24 cellular contexts compared by ENCODE assay signal in the genomic region with DNA sequence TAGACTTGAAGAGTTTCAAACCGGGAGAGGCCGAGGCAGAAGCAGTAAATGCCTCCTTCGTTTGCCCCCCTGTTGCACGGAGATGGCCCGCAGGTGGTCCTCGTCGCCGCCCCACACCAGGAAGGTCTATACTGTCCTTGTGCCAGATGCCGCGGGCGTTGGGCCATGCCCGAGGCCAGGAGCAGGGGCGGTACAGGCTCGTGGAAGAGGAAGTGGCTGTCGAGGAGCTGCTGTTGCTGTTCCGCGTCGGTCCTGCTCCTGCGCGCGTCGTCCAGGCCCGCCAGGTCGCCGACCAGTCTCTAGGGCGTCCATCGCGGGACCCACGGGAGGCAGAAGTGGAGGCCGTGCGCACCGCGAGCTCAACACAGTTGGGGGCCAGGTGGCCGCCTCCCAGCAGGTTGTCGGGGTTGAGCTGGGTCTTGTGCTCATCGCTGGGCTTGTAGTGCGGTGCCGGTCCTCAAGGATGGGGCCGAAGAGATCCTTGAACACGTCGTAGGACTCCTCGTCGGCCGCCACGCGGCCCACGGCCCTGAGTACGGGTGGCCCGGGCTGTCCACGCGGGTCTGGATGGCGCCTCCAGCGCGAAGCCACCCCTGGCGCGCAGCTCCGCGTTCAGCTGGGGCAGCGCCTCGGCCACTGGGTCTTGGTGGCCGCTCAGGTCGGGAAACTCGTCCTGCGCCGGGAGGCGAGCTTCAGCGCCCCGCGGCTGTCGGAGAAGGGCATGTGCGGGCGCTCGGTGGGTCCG. TPM values are rescaled to one million over a fixed set of nuclear protein-coding genes. Genes with fewer than 3 reads are reported as not detected.
DNase-seq lines count a peak whose midpoint lies in the region; ATAC-seq and TF ChIP-seq lines count a peak whose summit lies in the region.
"Had no signal": no experiment of that assay in that cellular context is flagged by ENCODE, and none has a peak within 500 bp of the region (broad histone marks: within the 10 kb centered on the region; RNA-seq: fewer than 3 reads in every experiment).

No MANE protein-coding gene starts in this region.

- peak overlapping the region in 3 of 10 donors; percentile 12 to 31 (median 29) for H3K4me3 Mint-ChIP-seq in naive thymus-derived CD4-positive, alpha-beta T cell
- H3K4me3 Mint-ChIP-seq: activated CD4-positive, alpha-beta memory T cell treated with anti-CD3 and anti-CD28 coated beads for 36 hours; endodermal cell; neural progenitor cell; stimulated activated naive CD8-positive, alpha-beta T cell treated with anti-CD3 and anti-CD28 coated beads, Interleukin-15, Interleukin-2, amounts not matched to agents 100 ng/mL and 50 ng/mL, for 24 hours had no signal

- no peak for TF ChIP-seq EP300 in suprapubic skin (IDR thresholded peaks at IDR 0.05)

- no peak for TF ChIP-seq POLR2A in suprapubic skin (IDR thresholded peaks at IDR 0.05)

- no peak overlapping the region for H3K27ac Mint-ChIP-seq in naive thymus-derived CD4-positive, alpha-beta T cell
- H3K27ac Mint-ChIP-seq: activated CD4-positive, alpha-beta memory T cell treated with anti-CD3 and anti-CD28 coated beads for 36 hours; endodermal cell; HFFc6; neural progenitor cell; stimulated activated naive CD8-positive, alpha-beta T cell treated with anti-CD3 and anti-CD28 coated beads, Interleukin-15, Interleukin-2, amounts not matched to agents 100 ng/mL and 50 ng/mL, for 24 hours had no signal

- TF ChIP-seq CTCF in epithelial cell of proximal tubule (conservative IDR thresholded peaks at IDR 0.05; ENCODE audit: low read depth, low read length) (no peak), suprapubic skin (IDR thresholded peaks at IDR 0.05) (no peak)

- CTCF ChIA-PET in naive thymus-derived CD4-positive, alpha-beta T cell (lab: Charles Lee), result no interaction called here

- no peaks in the 10 kb centered on the region for H3K36me3 ChIP-seq in naive thymus-derived CD4-positive, alpha-beta T cell (ENCODE audit: control insufficient read depth in 2 of 3, insufficient read depth in 3 of 3, low read length in 3 of 3)
- no peaks in the 10 kb centered on the region for H3K36me3 ChIP-seq in suprapubic skin
- H3K36me3 ChIP-seq: BLaER1, neural progenitor cell, transverse colon had no signal

- H3K4me1 Mint-ChIP-seq in naive thymus-derived CD4-positive, alpha-beta T cell, result no peaks in the 10 kb centered on the region

- H3K4me3 ChIP-seq in epithelial cell of proximal tubule (ENCODE audit: low read depth, low read length) (peak overlapping the region; percentile 1), suprapubic skin (no peak overlapping the region)
- H3K4me3 ChIP-seq in naive thymus-derived CD4-positive, alpha-beta T cell (ENCODE audit: low read length), result no peak overlapping the region
- H3K4me3 ChIP-seq: A549, BLaER1, neural progenitor cell, smooth muscle cell, transverse colon had no signal

- WGBS in suprapubic skin, result 51% methylated on average over 28 of the region's 74 CpGs

- intact Hi-C loops in left ventricle myocardium superior (cut with micrococcal nuclease), result no loop called here
- intact Hi-C loops in cardiac septum (cut with DNase I), result no loop called here
- intact Hi-C loops in naive thymus-derived CD4-positive, alpha-beta T cell (cut with micrococcal nuclease), result no loop called here

- no peaks in the 10 kb centered on the region for H3K4me1 ChIP-seq in naive thymus-derived CD4-positive, alpha-beta T cell (ENCODE audit: control insufficient read depth in 2 of 2, insufficient read depth in 2 of 2, low read length in 2 of 2)
- H3K4me1 ChIP-seq in suprapubic skin, result no peaks in the 10 kb centered on the region
- H3K4me1 ChIP-seq: A549, BLaER1 had no signal

- no peak overlapping the region for H3K27ac ChIP-seq in naive thymus-derived CD4-positive, alpha-beta T cell (ENCODE audit: low read depth, low read length)
- no peak overlapping the region for H3K27ac ChIP-seq in suprapubic skin
- H3K27ac ChIP-seq: A549, BLaER1, neural progenitor cell, transverse colon had no signal

- DNase-seq in left ventricle myocardium superior, result peak; percentile 40
- DNase-seq in cardiac septum (ENCODE audit: low spot score), result no peak
- DNase-seq in epithelial cell of proximal tubule (ENCODE audit: low read depth), result no peak
- DNase-seq in naive thymus-derived CD4-positive, alpha-beta T cell, result no peak
- no peak for DNase-seq in GM19238 (ENCODE audit: insufficient read length, low spot score)
- no peak for DNase-seq in suprapubic skin (ENCODE audit: low spot score in 2 of 2)
- DNase-seq: activated CD4-positive, alpha-beta memory T cell treated with anti-CD3 and anti-CD28 coated beads for 36 hours; activated effector memory CD4-positive, alpha-beta T cell treated with Interleukin-2 at 50 U/mL for 16 hours; head of caudate nucleus; left cardiac atrium; NCI-H1092 treated with DMSO at 0.1 percent for 48 hours; NCI-H1930; stimulated activated CD4-positive, alpha-beta T cell treated with anti-CD3 and anti-CD28 coated beads, Interleukin-4, amount 100 ng/mL, for 1 hour; T-helper 9 cell; transverse colon had no signal

- ATAC-seq in left ventricle myocardium superior (peak; percentile 42), HG02610 (IDR thresholded peaks at IDR 0.05; ENCODE audit: unreplicated experiment) (no peak), HG03565 (IDR thresholded peaks at IDR 0.05; ENCODE audit: unreplicated experiment) (no peak)
- ATAC-seq in naive thymus-derived CD4-positive, alpha-beta T cell, result peak; percentile 64
- ATAC-seq: A549 had no signal

- no peaks in the 10 kb centered on the region for H3K27me3 ChIP-seq in naive thymus-derived CD4-positive, alpha-beta T cell (ENCODE audit: control insufficient read depth in 2 of 2, insufficient read depth in 2 of 2, low read length in 2 of 2)
- peaks cover 23% of the 10 kb centered on the region for H3K27me3 ChIP-seq in suprapubic skin
- H3K27me3 ChIP-seq: BLaER1, neural progenitor cell had no signal

- no peaks in the 10 kb centered on the region for H3K9me3 ChIP-seq in naive thymus-derived CD4-positive, alpha-beta T cell (ENCODE audit: control insufficient read depth in 2 of 3, low read length in 3 of 3)
- no peaks in the 10 kb centered on the region for H3K9me3 ChIP-seq in suprapubic skin
- H3K9me3 ChIP-seq: transverse colon had no signal

- POLR2A ChIA-PET in naive thymus-derived CD4-positive, alpha-beta T cell (lab: Charles Lee), result no interaction called here

- peaks cover 4 to 23% (median 7%) of the 10 kb centered on the region in 5 donors for H3K27me3 Mint-ChIP-seq in naive thymus-derived CD4-positive, alpha-beta T cell

- H3K9me3 Mint-ChIP-seq in naive thymus-derived CD4-positive, alpha-beta T cell, result peaks cover 0 to 16% (median 5%) of the 10 kb centered on the region in 11 donors
- H3K9me3 Mint-ChIP-seq: stimulated activated naive CD8-positive, alpha-beta T cell treated with anti-CD3 and anti-CD28 coated beads, Interleukin-15, Interleukin-2, amounts not matched to agents 100 ng/mL and 50 ng/mL, for 24 hours had no signal

- H3K36me3 Mint-ChIP-seq in naive thymus-derived CD4-positive, alpha-beta T cell, result no peaks in the 10 kb centered on the region
- H3K36me3 Mint-ChIP-seq: activated CD4-positive, alpha-beta memory T cell treated with anti-CD3 and anti-CD28 coated beads for 36 hours; neural progenitor cell had no signal

RNA-seq across cellular contexts. Expression of a gene that starts 13.1 kb away (rescaled TPM):
- total RNA-seq in left ventricle myocardium superior (15.2 TPM), cardiac septum (13.6 TPM), epithelial cell of proximal tubule (8.6 and 9.3 TPM in 2 replicates), suprapubic skin (10 to 100 TPM in 1 of 4 donors, 1 to 10 TPM in 3; 4.9 to 12.6 (median 6.8) TPM)
- total RNA-seq in naive thymus-derived CD4-positive, alpha-beta T cell, result 10 to 100 TPM in 3 of 5 experiments, 1 to 10 TPM in 2; 5.6 to 14.0 (median 12.7) TPM
- polyA plus RNA-seq in naive thymus-derived CD4-positive, alpha-beta T cell, result 1 to 10 TPM; 5.3 to 8.8 TPM

RNA-seq across cellular contexts. Expression of a gene that starts 40.1 kb away (rescaled TPM):
- 27.9 TPM for total RNA-seq in left ventricle myocardium superior
- 7.3 TPM for total RNA-seq in cardiac septum
- total RNA-seq in epithelial cell of proximal tubule, result 37.9 TPM in 2 replicates
- total RNA-seq in naive thymus-derived CD4-positive, alpha-beta T cell, result 1 to 10 TPM in 2 of 5 experiments, under 1 TPM in 3; 0.40 to 7.7 (median 0.73) TPM
- under 1 TPM; 0.40 to 0.64 TPM for polyA plus RNA-seq in naive thymus-derived CD4-positive, alpha-beta T cell
- total RNA-seq in suprapubic skin, result 100 to 1,000 TPM in 1 of 4 donors, 10 to 100 TPM in 3; 65.7 to 100 (median 85.0) TPM

Comparison
In these comparisons a context has a peak if more than half of its experiments do, and no peak if none do; other contexts are left out.
1. ATAC-seq: peak in left ventricle myocardium superior (single experiment) and naive thymus-derived CD4-positive, alpha-beta T cell (single experiment); none in HG02610 (single experiment) and HG03565 (single experiment).